In the genomic region with DNA sequence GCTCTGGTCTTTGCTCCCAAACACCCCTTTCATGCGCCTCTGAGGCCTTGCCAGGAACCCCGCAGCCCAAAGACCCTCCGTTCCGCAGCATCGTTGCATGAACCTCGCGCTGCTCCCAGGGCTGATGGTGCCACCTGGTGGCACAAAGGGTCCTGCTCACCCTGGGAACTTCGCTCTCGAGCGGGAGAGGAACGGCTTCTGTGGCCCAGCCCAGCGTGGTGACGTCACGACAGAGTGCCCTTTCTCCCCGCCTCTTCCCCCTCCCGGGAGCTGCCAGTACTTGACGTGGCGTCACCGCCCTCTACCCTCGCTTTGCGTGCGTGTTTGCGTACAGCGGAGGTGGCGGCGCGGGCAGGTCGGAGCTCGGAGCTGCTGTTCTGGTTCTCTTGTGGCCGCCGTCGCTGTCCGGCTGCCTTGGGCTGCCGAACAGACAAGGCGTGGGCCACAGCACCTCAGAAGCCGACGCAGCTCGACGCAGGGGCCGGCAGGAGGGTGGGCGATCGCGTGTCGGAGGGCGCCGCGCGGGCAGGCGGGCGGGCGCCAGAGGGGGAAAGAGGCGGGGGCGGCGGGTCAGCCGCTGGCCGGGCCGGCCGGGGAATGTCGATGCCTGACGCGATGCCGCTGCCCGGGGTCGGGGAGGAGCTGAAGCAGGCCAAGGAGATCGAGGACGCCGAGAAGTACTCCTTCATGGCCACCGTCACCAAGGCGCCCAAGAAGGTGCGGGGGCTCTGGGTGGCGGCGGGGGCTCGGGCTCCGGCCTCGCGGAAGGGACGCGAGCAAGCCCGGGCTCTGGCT, we compare ENCODE assay signal across 8 cellular contexts. TPM values are rescaled to one million over a fixed set of nuclear protein-coding genes. Genes with fewer than 3 reads are reported as not detected.
DNase-seq lines count a peak whose midpoint lies in the region; ATAC-seq lines count a peak whose summit lies in the region.

A gene (plus strand): TSS at position 310 of the 795 bp plus-strand sequence. CDS start 288 bp downstream, at position 598.

- peak; percentile 90 for ATAC-seq in GM21360 (IDR thresholded peaks at IDR 0.05; ENCODE audit: unreplicated experiment)

- H3K36me3 ChIP-seq in effector memory CD4-positive, alpha-beta T cell (ENCODE audit: control insufficient read depth, insufficient read depth, low read length), result no peaks in the 10 kb centered on the region

- no peaks in the 10 kb centered on the region for H3K9me3 ChIP-seq in effector memory CD4-positive, alpha-beta T cell (ENCODE audit: control insufficient read depth, low read length)

- peak within 1 kb of the TSS; percentile 84 for H3K4me3 ChIP-seq in effector memory CD4-positive, alpha-beta T cell (ENCODE audit: insufficient read depth, low read depth, low read length, poor library complexity, severe bottlenecking)

- no peaks in the 10 kb centered on the region for H3K27me3 ChIP-seq in effector memory CD4-positive, alpha-beta T cell (replicated peaks; ENCODE audit: control insufficient read depth, insufficient read depth, low read length, poor library complexity, severe bottlenecking)

- DNase-seq in Caki2 (ENCODE audit: low read depth) (peak; percentile 96), HT1080 (ENCODE audit: low read depth) (peak; percentile 97), NOMO-1 (lab: John Stamatoyannopoulos, UW; ENCODE audit: unreplicated experiment in 2 of 2) (peak; percentile 99), medulla oblongata (ENCODE audit: extremely low spot score) (peak; percentile 100)
- peak; percentile 97 to 99 (median 97) for DNase-seq in effector memory CD4-positive, alpha-beta T cell
- peak; percentile 99 for DNase-seq in stimulated activated CD8-positive, alpha-beta memory T cell treated with anti-CD3 and anti-CD28 coated beads, Interleukin-12 subunit alpha, Interleukin-12 subunit beta, amount 100 ng/mL, for 1 hour (ENCODE audit: low read depth)

- POLR2A ChIA-PET in activated CD8-positive, alpha-beta memory T cell treated with anti-CD3 and anti-CD28 coated beads for 36 hours (lab: Charles Lee), result interaction anchor here (0.5 to 1.7 kb wide), 7 partner anchors 50 to 436 kb away, joined by 3 to 6 read pairs (median 4); a partner anchor contains a TSS

- in situ Hi-C loops in Caki2 (cut with HindIII; ENCODE audit: low pct_unique_long_range_greater_than_20kb, low sequenced_read_pairs), result no loop called here

- H3K27ac ChIP-seq in effector memory CD4-positive, alpha-beta T cell (ENCODE audit: insufficient read depth, low read length, poor library complexity, severe bottlenecking), result peak within 1 kb of the TSS; percentile 88

- peaks cover 10% of the 10 kb centered on the region for H3K4me1 ChIP-seq in effector memory CD4-positive, alpha-beta T cell (ENCODE audit: control insufficient read depth, insufficient read depth, low read length, poor library complexity, severe bottlenecking)

- CTCF ChIA-PET in activated CD8-positive, alpha-beta memory T cell treated with anti-CD3 and anti-CD28 coated beads for 36 hours (lab: Charles Lee), result interaction anchor here (0.6 to 8.0 kb wide), 41 partner anchors 8 to 480 kb away, joined by 3 to 247 read pairs (median 4); a partner anchor contains a TSS

RNA-seq across cellular contexts. Expression of the gene that starts here (rescaled TPM):
- 18.3 and 26.3 TPM in 2 replicates for total RNA-seq in Caki2 (2014; rRNA removed; shearing (Covaris generic); ENCODE audit: low replicate concordance)
- total RNA-seq in HT1080 (2014; rRNA removed; shearing (Covaris generic)), result 28.5 and 41.1 TPM in 2 replicates
- polyA plus RNA-seq in HT1080 (2015; cell fraction: cytosol; rRNA removed), result 86.4 and 103 TPM in 2 replicates
- polyA plus RNA-seq in HT1080 (2015; cell fraction: nucleus; rRNA removed), result 135 and 140 TPM in 2 replicates
- 10 to 100 TPM; 63.0 to 67.1 TPM for total RNA-seq in activated CD8-positive, alpha-beta memory T cell treated with anti-CD3 and anti-CD28 coated beads for 36 hours

Comparison
In these comparisons a context has a peak if more than half of its experiments do, and no peak if none do; other contexts are left out.
1. Peak in every context shown above with its lines: DNase-seq, ATAC-seq, H3K4me3 ChIP-seq and H3K27ac ChIP-seq.